1 cellular context compared by ENCODE assay signal in the genomic region with DNA sequence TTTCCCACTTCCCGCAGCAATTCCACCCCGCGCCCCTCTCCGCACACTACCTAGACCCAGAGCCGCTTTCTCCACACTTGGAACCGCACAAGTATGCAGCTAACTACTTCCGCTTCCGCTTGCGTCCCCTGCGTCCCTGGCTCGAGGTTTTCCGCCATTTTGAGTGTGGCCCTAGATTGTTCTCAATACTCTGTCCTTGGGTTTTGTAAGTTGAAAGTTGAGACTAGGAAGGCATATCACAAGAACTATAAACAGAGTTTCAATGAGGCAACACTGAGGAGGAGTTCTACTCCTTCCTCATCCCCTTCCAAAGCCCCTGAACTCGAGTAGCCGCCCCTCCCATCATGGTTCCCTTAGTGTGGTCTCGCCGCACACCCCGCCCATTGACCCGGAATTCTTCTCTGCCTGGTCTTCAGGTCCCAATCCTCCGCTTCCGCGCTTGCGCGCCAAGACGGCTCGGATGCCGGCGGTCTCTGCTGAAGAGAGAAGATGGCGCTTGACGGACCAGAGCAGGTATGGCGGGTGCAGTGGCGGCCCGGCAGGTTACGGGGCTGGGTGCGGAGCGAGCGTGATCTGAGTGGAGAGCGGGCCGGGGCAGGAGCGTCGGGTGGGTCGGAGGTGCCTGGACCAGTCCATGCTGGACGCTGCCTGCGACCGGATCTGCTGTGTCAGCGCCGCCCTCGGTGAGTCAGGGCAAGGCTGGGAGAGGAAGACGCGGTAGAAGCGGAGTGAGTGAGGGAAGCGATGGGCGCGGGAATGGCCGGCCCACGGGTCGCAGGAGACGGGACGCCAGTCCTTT.
TF ChIP-seq lines count a peak whose summit lies in the region.

A gene with protein sequence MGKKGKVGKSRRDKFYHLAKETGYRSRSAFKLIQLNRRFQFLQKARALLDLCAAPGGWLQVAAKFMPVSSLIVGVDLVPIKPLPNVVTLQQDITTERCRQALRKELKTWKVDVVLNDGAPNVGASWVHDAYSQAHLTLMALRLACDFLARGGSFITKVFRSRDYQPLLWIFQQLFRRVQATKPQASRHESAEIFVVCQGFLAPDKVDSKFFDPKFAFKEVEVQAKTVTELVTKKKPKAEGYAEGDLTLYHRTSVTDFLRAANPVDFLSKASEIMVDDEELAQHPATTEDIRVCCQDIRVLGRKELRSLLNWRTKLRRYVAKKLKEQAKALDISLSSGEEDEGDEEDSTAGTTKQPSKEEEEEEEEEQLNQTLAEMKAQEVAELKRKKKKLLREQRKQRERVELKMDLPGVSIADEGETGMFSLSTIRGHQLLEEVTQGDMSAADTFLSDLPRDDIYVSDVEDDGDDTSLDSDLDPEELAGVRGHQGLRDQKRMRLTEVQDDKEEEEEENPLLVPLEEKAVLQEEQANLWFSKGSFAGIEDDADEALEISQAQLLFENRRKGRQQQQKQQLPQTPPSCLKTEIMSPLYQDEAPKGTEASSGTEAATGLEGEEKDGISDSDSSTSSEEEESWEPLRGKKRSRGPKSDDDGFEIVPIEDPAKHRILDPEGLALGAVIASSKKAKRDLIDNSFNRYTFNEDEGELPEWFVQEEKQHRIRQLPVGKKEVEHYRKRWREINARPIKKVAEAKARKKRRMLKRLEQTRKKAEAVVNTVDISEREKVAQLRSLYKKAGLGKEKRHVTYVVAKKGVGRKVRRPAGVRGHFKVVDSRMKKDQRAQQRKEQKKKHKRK (minus strand): TSS at position 662 of the 799 bp plus-strand sequence. CDS start 761 bp downstream, outside the sequence.
A gene (plus strand): TSS at position 430 of the 799 bp plus-strand sequence. CDS start 60 bp downstream, at position 490.

TF ChIP-seq in HEK293, 187 proteins besides CTCF, POLR2A, EP300 and RAD21 (continued from another document and continues in another):
- TF ChIP-seq, protein P1, sequence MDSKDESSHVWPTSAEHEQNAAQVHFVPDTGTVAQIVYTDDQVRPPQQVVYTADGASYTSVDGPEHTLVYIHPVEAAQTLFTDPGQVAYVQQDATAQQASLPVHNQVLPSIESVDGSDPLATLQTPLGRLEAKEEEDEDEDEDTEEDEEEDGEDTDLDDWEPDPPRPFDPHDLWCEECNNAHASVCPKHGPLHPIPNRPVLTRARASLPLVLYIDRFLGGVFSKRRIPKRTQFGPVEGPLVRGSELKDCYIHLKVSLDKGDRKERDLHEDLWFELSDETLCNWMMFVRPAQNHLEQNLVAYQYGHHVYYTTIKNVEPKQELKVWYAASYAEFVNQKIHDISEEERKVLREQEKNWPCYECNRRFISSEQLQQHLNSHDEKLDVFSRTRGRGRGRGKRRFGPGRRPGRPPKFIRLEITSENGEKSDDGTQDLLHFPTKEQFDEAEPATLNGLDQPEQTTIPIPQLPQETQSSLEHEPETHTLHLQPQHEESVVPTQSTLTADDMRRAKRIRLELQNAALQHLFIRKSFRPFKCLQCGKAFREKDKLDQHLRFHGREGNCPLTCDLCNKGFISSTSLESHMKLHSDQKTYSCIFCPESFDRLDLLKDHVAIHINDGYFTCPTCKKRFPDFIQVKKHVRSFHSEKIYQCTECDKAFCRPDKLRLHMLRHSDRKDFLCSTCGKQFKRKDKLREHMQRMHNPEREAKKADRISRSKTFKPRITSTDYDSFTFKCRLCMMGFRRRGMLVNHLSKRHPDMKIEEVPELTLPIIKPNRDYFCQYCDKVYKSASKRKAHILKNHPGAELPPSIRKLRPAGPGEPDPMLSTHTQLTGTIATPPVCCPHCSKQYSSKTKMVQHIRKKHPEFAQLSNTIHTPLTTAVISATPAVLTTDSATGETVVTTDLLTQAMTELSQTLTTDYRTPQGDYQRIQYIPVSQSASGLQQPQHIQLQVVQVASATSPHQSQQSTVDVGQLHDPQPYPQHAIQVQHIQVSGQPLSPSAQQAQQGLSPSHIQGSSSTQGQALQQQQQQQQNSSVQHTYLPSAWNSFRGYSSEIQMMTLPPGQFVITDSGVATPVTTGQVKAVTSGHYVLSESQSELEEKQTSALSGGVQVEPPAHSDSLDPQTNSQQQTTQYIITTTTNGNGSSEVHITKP (tag by site-specific recombination; IDR thresholded peaks at IDR 0.05) = peak; percentile 74; the same call in 1 of the 2 replicates
- 0 out of 2 replicates have a peak, but pooled peaks have one; percentile 23 for TF ChIP-seq EGR2 (tag by site-specific recombination; IDR thresholded peaks at IDR 0.05; ENCODE audit: low read depth)
- peak; percentile 19; the same call in 1 of the 2 replicates for TF ChIP-seq TRIM28 (IDR thresholded peaks at IDR 0.05; ENCODE audit: borderline replicate concordance, low read length)
- peak; percentile 7; the same call in 1 of the 2 replicates for TF ChIP-seq ZNF623 (tag by site-specific recombination; IDR thresholded peaks at IDR 0.05)
- 0 out of 2 replicates have a peak, but pooled peaks have one; percentile 19 for TF ChIP-seq ZSCAN16 (tag by site-specific recombination; IDR thresholded peaks at IDR 0.05)
- TF ChIP-seq IKZF3 (tag by site-specific recombination; IDR thresholded peaks at IDR 0.05) = peak; percentile 39; the same call in 1 of the 2 replicates
- no peak for TF ChIP-seq HOXD13 (CRISPR knock-in tag; IDR thresholded peaks at IDR 0.05; ENCODE audit: borderline replicate concordance)
- TF ChIP-seq, protein P2, sequence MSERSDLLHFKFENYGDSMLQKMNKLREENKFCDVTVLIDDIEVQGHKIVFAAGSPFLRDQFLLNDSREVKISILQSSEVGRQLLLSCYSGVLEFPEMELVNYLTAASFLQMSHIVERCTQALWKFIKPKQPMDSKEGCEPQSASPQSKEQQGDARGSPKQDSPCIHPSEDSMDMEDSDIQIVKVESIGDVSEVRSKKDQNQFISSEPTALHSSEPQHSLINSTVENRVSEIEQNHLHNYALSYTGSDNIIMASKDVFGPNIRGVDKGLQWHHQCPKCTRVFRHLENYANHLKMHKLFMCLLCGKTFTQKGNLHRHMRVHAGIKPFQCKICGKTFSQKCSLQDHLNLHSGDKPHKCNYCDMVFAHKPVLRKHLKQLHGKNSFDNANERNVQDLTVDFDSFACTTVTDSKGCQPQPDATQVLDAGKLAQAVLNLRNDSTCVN (tag by site-specific recombination; optimal IDR thresholded peaks at IDR 0.05) = peak; percentile 52
- TF ChIP-seq SP3 (tag by site-specific recombination; IDR thresholded peaks at IDR 0.05) = peak; percentile 99
- TF ChIP-seq ZSCAN23 (tag by site-specific recombination; IDR thresholded peaks at IDR 0.05) = no peak
- no peak for TF ChIP-seq ZNF514 (tag by site-specific recombination; IDR thresholded peaks at IDR 0.05)
- TF ChIP-seq, protein P3, sequence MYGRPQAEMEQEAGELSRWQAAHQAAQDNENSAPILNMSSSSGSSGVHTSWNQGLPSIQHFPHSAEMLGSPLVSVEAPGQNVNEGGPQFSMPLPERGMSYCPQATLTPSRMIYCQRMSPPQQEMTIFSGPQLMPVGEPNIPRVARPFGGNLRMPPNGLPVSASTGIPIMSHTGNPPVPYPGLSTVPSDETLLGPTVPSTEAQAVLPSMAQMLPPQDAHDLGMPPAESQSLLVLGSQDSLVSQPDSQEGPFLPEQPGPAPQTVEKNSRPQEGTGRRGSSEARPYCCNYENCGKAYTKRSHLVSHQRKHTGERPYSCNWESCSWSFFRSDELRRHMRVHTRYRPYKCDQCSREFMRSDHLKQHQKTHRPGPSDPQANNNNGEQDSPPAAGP (tag by site-specific recombination; IDR thresholded peaks at IDR 0.05) = peak; percentile 61; the same call in 1 of the 2 replicates
- peak; percentile 18; the same call in 1 of the 2 replicates for TF ChIP-seq ZNF660 (tag by site-specific recombination; IDR thresholded peaks at IDR 0.05)
- peak; percentile 57; the same call in 1 of the 2 replicates for TF ChIP-seq ZEB2 (tag by site-specific recombination; IDR thresholded peaks at IDR 0.05)
- TF ChIP-seq ZNF76 (tag by site-specific recombination; IDR thresholded peaks at IDR 0.05; ENCODE audit: borderline replicate concordance, low read depth) = peak; percentile 88
- TF ChIP-seq ZNF132 (tag by site-specific recombination; IDR thresholded peaks at IDR 0.05; ENCODE audit: borderline replicate concordance) = no peak
- TF ChIP-seq ZNF600 (tag by site-specific recombination; IDR thresholded peaks at IDR 0.05) = peak; percentile 96
- TF ChIP-seq ZNF610 (tag by site-specific recombination; IDR thresholded peaks at IDR 0.05; ENCODE audit: borderline replicate concordance) = peak; percentile 49; the same call in 1 of the 2 replicates
- peak; percentile 87 for TF ChIP-seq SP2 (tag by site-specific recombination; IDR thresholded peaks at IDR 0.05)
- TF ChIP-seq, protein P4, sequence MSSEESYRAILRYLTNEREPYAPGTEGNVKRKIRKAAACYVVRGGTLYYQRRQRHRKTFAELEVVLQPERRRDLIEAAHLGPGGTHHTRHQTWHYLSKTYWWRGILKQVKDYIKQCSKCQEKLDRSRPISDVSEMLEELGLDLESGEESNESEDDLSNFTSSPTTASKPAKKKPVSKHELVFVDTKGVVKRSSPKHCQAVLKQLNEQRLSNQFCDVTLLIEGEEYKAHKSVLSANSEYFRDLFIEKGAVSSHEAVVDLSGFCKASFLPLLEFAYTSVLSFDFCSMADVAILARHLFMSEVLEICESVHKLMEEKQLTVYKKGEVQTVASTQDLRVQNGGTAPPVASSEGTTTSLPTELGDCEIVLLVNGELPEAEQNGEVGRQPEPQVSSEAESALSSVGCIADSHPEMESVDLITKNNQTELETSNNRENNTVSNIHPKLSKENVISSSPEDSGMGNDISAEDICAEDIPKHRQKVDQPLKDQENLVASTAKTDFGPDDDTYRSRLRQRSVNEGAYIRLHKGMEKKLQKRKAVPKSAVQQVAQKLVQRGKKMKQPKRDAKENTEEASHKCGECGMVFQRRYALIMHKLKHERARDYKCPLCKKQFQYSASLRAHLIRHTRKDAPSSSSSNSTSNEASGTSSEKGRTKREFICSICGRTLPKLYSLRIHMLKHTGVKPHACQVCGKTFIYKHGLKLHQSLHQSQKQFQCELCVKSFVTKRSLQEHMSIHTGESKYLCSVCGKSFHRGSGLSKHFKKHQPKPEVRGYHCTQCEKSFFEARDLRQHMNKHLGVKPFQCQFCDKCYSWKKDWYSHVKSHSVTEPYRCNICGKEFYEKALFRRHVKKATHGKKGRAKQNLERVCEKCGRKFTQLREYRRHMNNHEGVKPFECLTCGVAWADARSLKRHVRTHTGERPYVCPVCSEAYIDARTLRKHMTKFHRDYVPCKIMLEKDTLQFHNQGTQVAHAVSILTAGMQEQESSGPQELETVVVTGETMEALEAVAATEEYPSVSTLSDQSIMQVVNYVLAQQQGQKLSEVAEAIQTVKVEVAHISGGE (tag by site-specific recombination; conservative IDR thresholded peaks at IDR 0.05; ENCODE audit: low read depth) = peak; percentile 96
- TF ChIP-seq YY1 (tag by site-specific recombination; IDR thresholded peaks at IDR 0.05) = peak; percentile 99
- TF ChIP-seq ZSCAN30 (tag by site-specific recombination; IDR thresholded peaks at IDR 0.05) = 0 out of 2 replicates have a peak, but pooled peaks have one; percentile 9
- TF ChIP-seq, protein P5, sequence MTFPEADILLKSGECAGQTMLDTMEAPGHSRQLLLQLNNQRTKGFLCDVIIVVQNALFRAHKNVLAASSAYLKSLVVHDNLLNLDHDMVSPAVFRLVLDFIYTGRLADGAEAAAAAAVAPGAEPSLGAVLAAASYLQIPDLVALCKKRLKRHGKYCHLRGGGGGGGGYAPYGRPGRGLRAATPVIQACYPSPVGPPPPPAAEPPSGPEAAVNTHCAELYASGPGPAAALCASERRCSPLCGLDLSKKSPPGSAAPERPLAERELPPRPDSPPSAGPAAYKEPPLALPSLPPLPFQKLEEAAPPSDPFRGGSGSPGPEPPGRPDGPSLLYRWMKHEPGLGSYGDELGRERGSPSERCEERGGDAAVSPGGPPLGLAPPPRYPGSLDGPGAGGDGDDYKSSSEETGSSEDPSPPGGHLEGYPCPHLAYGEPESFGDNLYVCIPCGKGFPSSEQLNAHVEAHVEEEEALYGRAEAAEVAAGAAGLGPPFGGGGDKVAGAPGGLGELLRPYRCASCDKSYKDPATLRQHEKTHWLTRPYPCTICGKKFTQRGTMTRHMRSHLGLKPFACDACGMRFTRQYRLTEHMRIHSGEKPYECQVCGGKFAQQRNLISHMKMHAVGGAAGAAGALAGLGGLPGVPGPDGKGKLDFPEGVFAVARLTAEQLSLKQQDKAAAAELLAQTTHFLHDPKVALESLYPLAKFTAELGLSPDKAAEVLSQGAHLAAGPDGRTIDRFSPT (tag by site-specific recombination; IDR thresholded peaks at IDR 0.05) = no peak
- no peak for TF ChIP-seq ZNF548 (tag by site-specific recombination; IDR thresholded peaks at IDR 0.05)
- peak; percentile 60; the same call in 1 of the 2 replicates for TF ChIP-seq SP7 (tag by site-specific recombination; IDR thresholded peaks at IDR 0.05)
- no peak for TF ChIP-seq SCRT2 (tag by site-specific recombination; IDR thresholded peaks at IDR 0.05)
- TF ChIP-seq ZNF501 (tag by site-specific recombination; IDR thresholded peaks at IDR 0.05) = peak; percentile 92; the same call in 1 of the 2 replicates
- TF ChIP-seq ZBTB48 (tag by site-specific recombination; IDR thresholded peaks at IDR 0.05) = peak; percentile 40; the same call in 1 of the 2 replicates
- TF ChIP-seq ZNF629 (tag by site-specific recombination; IDR thresholded peaks at IDR 0.05) = peak; percentile 91
- TF ChIP-seq ZNF121 (tag by site-specific recombination; IDR thresholded peaks at IDR 0.05) = no peak
- TF ChIP-seq ZNF843 (tag by site-specific recombination; IDR thresholded peaks at IDR 0.05) = peak; percentile 9; the same call in 1 of the 2 replicates
- TF ChIP-seq, protein P6, sequence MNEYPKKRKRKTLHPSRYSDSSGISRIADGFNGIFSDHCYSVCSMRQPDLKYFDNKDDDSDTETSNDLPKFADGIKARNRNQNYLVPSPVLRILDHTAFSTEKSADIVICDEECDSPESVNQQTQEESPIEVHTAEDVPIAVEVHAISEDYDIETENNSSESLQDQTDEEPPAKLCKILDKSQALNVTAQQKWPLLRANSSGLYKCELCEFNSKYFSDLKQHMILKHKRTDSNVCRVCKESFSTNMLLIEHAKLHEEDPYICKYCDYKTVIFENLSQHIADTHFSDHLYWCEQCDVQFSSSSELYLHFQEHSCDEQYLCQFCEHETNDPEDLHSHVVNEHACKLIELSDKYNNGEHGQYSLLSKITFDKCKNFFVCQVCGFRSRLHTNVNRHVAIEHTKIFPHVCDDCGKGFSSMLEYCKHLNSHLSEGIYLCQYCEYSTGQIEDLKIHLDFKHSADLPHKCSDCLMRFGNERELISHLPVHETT (tag by site-specific recombination; IDR thresholded peaks at IDR 0.05) = peak; percentile 78; the same call in 1 of the 2 replicates
- no peak for TF ChIP-seq ZNF24 (tag by site-specific recombination; IDR thresholded peaks at IDR 0.05)
- peak; percentile 86 for TF ChIP-seq ZNF366 (tag by site-specific recombination; conservative IDR thresholded peaks at IDR 0.05)
- peak; percentile 39; the same call in 1 of the 2 replicates for TF ChIP-seq ZFHX2 (tag by site-specific recombination; conservative IDR thresholded peaks at IDR 0.05)
- TF ChIP-seq, protein P7, sequence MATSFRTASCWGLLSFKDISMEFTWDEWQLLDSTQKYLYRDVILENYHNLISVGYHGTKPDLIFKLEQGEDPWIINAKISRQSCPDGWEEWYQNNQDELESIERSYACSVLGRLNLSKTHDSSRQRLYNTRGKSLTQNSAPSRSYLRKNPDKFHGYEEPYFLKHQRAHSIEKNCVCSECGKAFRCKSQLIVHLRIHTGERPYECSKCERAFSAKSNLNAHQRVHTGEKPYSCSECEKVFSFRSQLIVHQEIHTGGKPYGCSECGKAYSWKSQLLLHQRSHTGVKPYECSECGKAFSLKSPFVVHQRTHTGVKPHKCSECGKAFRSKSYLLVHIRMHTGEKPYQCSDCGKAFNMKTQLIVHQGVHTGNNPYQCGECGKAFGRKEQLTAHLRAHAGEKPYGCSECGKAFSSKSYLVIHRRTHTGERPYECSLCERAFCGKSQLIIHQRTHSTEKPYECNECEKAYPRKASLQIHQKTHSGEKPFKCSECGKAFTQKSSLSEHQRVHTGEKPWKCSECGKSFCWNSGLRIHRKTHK (tag by site-specific recombination; IDR thresholded peaks at IDR 0.05) = no peak
- TF ChIP-seq ZNF324 (tag by site-specific recombination; IDR thresholded peaks at IDR 0.05) = peak; percentile 54; the same call in 1 of the 2 replicates
